ENCODE assay signal across 8 cellular contexts in genomic region chr1:35637401-35637809, GRCh38. TPM values are rescaled to one million over a fixed set of nuclear protein-coding genes. Genes with fewer than 3 reads are reported as not detected.
A peak's percentile ranks its signal among the peaks of the same experiment; 100 is the strongest.
DNase-seq lines count a peak whose midpoint lies in the region; ATAC-seq and TF ChIP-seq lines count a peak whose summit lies in the region.

No MANE protein-coding gene starts in this region.

- H3K9ac ChIP-seq in DND-41 (ENCODE audit: low read depth, low read length) (peak overlapping the region; percentile 64), KMS-11 (peak overlapping the region; percentile 61)

- H3K4me3 ChIP-seq in DND-41 (ENCODE audit: low read depth in 1 of 2, low read length in 2 of 2) (peak overlapping the region; percentile 51 to 61), KMS-11 (IDR thresholded peaks at IDR 0.05; ENCODE audit: insufficient read depth, low read depth, low read length) (peak overlapping the region; percentile 37), tibial artery (peak overlapping the region; percentile 23 to 34)

- peaks cover 90% of the 10 kb centered on the region for H3K79me2 ChIP-seq in DND-41 (ENCODE audit: insufficient read depth, low read length)
- H3K79me2 ChIP-seq in KMS-11 (ENCODE audit: insufficient read depth, low read depth) = peaks cover 87% of the 10 kb centered on the region

- TF ChIP-seq CTCF in DND-41 (IDR thresholded peaks at IDR 0.05; ENCODE audit: borderline replicate concordance, extremely low read depth, low read length, poor library complexity, severe bottlenecking) (no peak), KMS-11 (conservative IDR thresholded peaks at IDR 0.05; ENCODE audit: low read depth, low read length) (no peak), tibial artery (IDR thresholded peaks at IDR 0.05) (no peak)

- H3K27me3 ChIP-seq in DND-41 (ENCODE audit: insufficient read depth, low read length, poor library complexity) = no peaks in the 10 kb centered on the region
- H3K27me3 ChIP-seq in KMS-11 (ENCODE audit: insufficient read depth, low read depth) = no peaks in the 10 kb centered on the region
- no peaks in the 10 kb centered on the region for H3K27me3 ChIP-seq in tibial artery

- no peaks in the 10 kb centered on the region for H3K27me3 Mint-ChIP-seq in activated naive CD8-positive, alpha-beta T cell

- H3K9me3 Mint-ChIP-seq in activated naive CD8-positive, alpha-beta T cell (ENCODE audit: low read depth) = no peaks in the 10 kb centered on the region

- H3K36me3 ChIP-seq in DND-41 (ENCODE audit: insufficient read depth, low read length) (peaks cover 51% of the 10 kb centered on the region), KMS-11 (ENCODE audit: insufficient read depth) (peaks cover 22% of the 10 kb centered on the region; the same call in 1 of the 2 replicates), tibial artery (peaks cover 24 to 32% (median 32%) of the 10 kb centered on the region in 3 donors)

- intact Hi-C loops in tibial artery (cut with DNase I; ENCODE audit: low total_unique reads) (loop anchor here (5.0 kb wide), 1 partner anchor 80 kb away; the partner anchor contains the start of genes KIAA0319L and NCDN), sciatic nerve (cut with DNase I) (no loop called here)

- DNase-seq in DND-41 (no peak), iris pigment epithelial cell (ENCODE audit: low read depth) (peak; percentile 83), tibial artery (no peak), sciatic nerve (ENCODE audit: low spot score) (no peak), SHP77 treated with DMSO at 0.1 percent for 48 hours (lab: John Stamatoyannopoulos, UW) (no peak)

- peak overlapping the region; percentile 96 for H3K27ac Mint-ChIP-seq in activated naive CD8-positive, alpha-beta T cell

- H3K36me3 Mint-ChIP-seq in activated naive CD8-positive, alpha-beta T cell = no peaks in the 10 kb centered on the region

- no peaks in the 10 kb centered on the region for H3K9me3 ChIP-seq in DND-41 (ENCODE audit: insufficient read depth, low read length, severe bottlenecking)
- no peaks in the 10 kb centered on the region for H3K9me3 ChIP-seq in tibial artery

- ATAC-seq in DND-41 (ENCODE audit: insufficient read depth, low read depth) (peak; percentile 38; the same call in 1 of the 3 replicates), sciatic nerve (no peak), HG02763 (IDR thresholded peaks at IDR 0.05; ENCODE audit: unreplicated experiment) (no peak)

- H4K20me1 ChIP-seq in DND-41 (ENCODE audit: insufficient read depth, low read length) (peaks cover 24% of the 10 kb centered on the region; the same call in 1 of the 2 replicates), KMS-11 (ENCODE audit: insufficient read depth) (peaks cover 6% of the 10 kb centered on the region; the same call in 1 of the 2 replicates)

- H3K4me1 Mint-ChIP-seq in activated naive CD8-positive, alpha-beta T cell (ENCODE audit: low read depth) = peaks cover 44% of the 10 kb centered on the region

- H3K4me1 ChIP-seq in DND-41 (ENCODE audit: insufficient read depth, low read length) (peaks cover 51% of the 10 kb centered on the region), KMS-11 (ENCODE audit: low read depth, poor library complexity, severe bottlenecking) (peaks cover 65% of the 10 kb centered on the region), tibial artery (peaks cover 0 to 49% (median 33%) of the 10 kb centered on the region in 4 donors)

- peak overlapping the region; percentile 93 for H3K4me2 ChIP-seq in DND-41 (ENCODE audit: insufficient read depth, low read length)
- peak overlapping the region; percentile 76 for H3K4me2 ChIP-seq in KMS-11

- peak overlapping the region; percentile 85 for H3K4me3 Mint-ChIP-seq in activated naive CD8-positive, alpha-beta T cell

- peak overlapping the region; percentile 35; the same call in 1 of the 2 replicates for H2AFZ ChIP-seq in DND-41 (ENCODE audit: low read depth, low read length)
- H2AFZ ChIP-seq in KMS-11 (ENCODE audit: low read depth) = no peak overlapping the region

- H3K27ac ChIP-seq in DND-41 (ENCODE audit: low read length) (peak overlapping the region; percentile 91), KMS-11 (peak overlapping the region; percentile 83), tibial artery (peak overlapping the region; percentile 55 to 62)

RNA-seq across cellular contexts. Expression of gene PSMB2, which starts 3.9 kb away (rescaled TPM):
- 36.5 TPM for total RNA-seq in sciatic nerve
